ENCODE assay signal across 8 cellular contexts in genomic region chr9:132507670-132508469, GRCh38.
DNase-seq lines count a peak whose midpoint lies in the region; ATAC-seq, FAIRE-seq and TF ChIP-seq lines count a peak whose summit lies in the region.

No MANE protein-coding gene starts in this region.

- DNase-seq in A549 (ENCODE audit: low read depth in 1 of 2, low spot score in 1 of 2) (peak; percentile 69 to 95), GM19239 (ENCODE audit: insufficient read length, low spot score) (peak; percentile 94), NCI-H446 treated with DMSO at 0.1 percent for 48 hours (lab: John Stamatoyannopoulos, UW) (peak; percentile 2), choroid plexus epithelial cell (ENCODE audit: low read depth) (peak; percentile 82), HepG2 (ENCODE audit: low spot score) (peak; percentile 35)
- peak; percentile 82 for DNase-seq in activated CD4-positive, alpha-beta T cell treated with anti-CD3 and anti-CD28 coated beads for 36 hours
- DNase-seq in stimulated activated CD4-positive, alpha-beta T cell treated with anti-CD3 and anti-CD28 coated beads, Interleukin-4, amount 100 ng/mL, for 48 hours (ENCODE audit: low read depth in 2 of 2), result peak; percentile 50 to 57

- no peak overlapping the region for H3K9ac ChIP-seq in HepG2 (ENCODE audit: insufficient read depth, low read depth, low read length)

- no TSS peak for BruUV-seq in HepG2 (replicated peaks; lab: Mats Ljungman, UMichigan)

- H3K4me3 ChIP-seq in A549, result no peak overlapping the region
- H3K4me3 ChIP-seq in choroid plexus epithelial cell (ENCODE audit: low read depth, low read length), result no peak overlapping the region
- no peak overlapping the region for H3K4me3 ChIP-seq in HepG2 (replicated peaks in 1 of 3; ENCODE audit: insufficient read depth in 1 of 3, low read depth in 2 of 3, low read length in 3 of 3)

- intact Hi-C loops in activated CD4-positive, alpha-beta T cell treated with anti-CD3 and anti-CD28 coated beads for 36 hours (cut with DNase I, micrococcal nuclease), result loop anchor here (1.0 to 5.0 kb wide), 6 partner anchors 67 to 464 kb away; partner anchors contain the start of gene CFAP77 (in 1 of the 2)
- intact Hi-C loops in HepG2 (cut with micrococcal nuclease; ENCODE audit: unreplicated experiment), result loop anchor here (1.0 to 10.0 kb wide), 3 partner anchors 67 to 292 kb away; partner anchors contain the start of gene CFAP77

- TF ChIP-seq CTCF in A549 (IDR thresholded peaks at IDR 0.05) (peak; percentile 81), choroid plexus epithelial cell (conservative IDR thresholded peaks at IDR 0.05; ENCODE audit: low read depth, low read length) (peak; percentile 96), HepG2 (CRISPR knock-in tag; IDR thresholded peaks at IDR 0.05) (peak; percentile 83)

- no peak overlapping the region for H3K27ac Mint-ChIP-seq in activated CD4-positive, alpha-beta T cell treated with anti-CD3 and anti-CD28 coated beads for 36 hours

- no peaks in the 10 kb centered on the region for H3K9me3 Mint-ChIP-seq in activated CD4-positive, alpha-beta T cell treated with anti-CD3 and anti-CD28 coated beads for 36 hours (ENCODE audit: low read depth)

- H3K4me2 ChIP-seq in A549 (no peak overlapping the region), HepG2 (ENCODE audit: low read depth, low read length) (no peak overlapping the region)

- no peak overlapping the region for H3K27ac ChIP-seq in A549
- H3K27ac ChIP-seq in HepG2 (ENCODE audit: extremely low read length, insufficient read depth, low read length), result no peak overlapping the region

- no peaks in the 10 kb centered on the region for H3K36me3 Mint-ChIP-seq in activated CD4-positive, alpha-beta T cell treated with anti-CD3 and anti-CD28 coated beads for 36 hours (ENCODE audit: low read depth)

- TF ChIP-seq POLR2A in A549 (IDR thresholded peaks at IDR 0.05; ENCODE audit: low read length) (no peak), HepG2 (IDR thresholded peaks at IDR 0.05; ENCODE audit: insufficient read depth in 1 of 2, low read depth in 2 of 2, low read length in 2 of 2) (no peak)

- no peak overlapping the region for H2AFZ ChIP-seq in HepG2 (ENCODE audit: low read length)

- no peaks in the 10 kb centered on the region for H3K9me3 ChIP-seq in A549
- H3K9me3 ChIP-seq in HepG2 (ENCODE audit: low read length), result no peaks in the 10 kb centered on the region

- TF ChIP-seq EP300 in A549 (IDR thresholded peaks at IDR 0.05) (no peak), HepG2 (IDR thresholded peaks at IDR 0.05; ENCODE audit: low read depth in 2 of 2, low read length in 2 of 2) (no peak), HepG2 (CRISPR knock-in tag; IDR thresholded peaks at IDR 0.05; ENCODE audit: borderline replicate concordance) (no peak)

- no peak overlapping the region for H3K4me3 Mint-ChIP-seq in activated CD4-positive, alpha-beta T cell treated with anti-CD3 and anti-CD28 coated beads for 36 hours

- TF ChIP-seq RAD21 in A549 (conservative IDR thresholded peaks at IDR 0.05 in 1 of 2, IDR thresholded peaks at IDR 0.05 in 1 of 2), result peak; percentile 82 to 86
- TF ChIP-seq RAD21 in HepG2 (CRISPR knock-in tag; IDR thresholded peaks at IDR 0.05), result peak; percentile 72

- no peaks in the 10 kb centered on the region for H3K36me3 ChIP-seq in HepG2 (replicated peaks in 1 of 2; ENCODE audit: control insufficient read depth in 1 of 2, insufficient read depth in 2 of 2, low read length in 2 of 2)

- no peaks in the 10 kb centered on the region for H3K4me1 ChIP-seq in A549
- no peaks in the 10 kb centered on the region for H3K4me1 ChIP-seq in HepG2 (ENCODE audit: insufficient read depth, low read length)

- ATAC-seq in A549 (peak; percentile 80 to 93), HepG2 (peak; percentile 82), HG03460 (IDR thresholded peaks at IDR 0.05; ENCODE audit: unreplicated experiment) (no peak)
- ATAC-seq in activated CD4-positive, alpha-beta T cell treated with anti-CD3 and anti-CD28 coated beads for 36 hours, result peak; percentile 68

- H3K4me1 Mint-ChIP-seq in activated CD4-positive, alpha-beta T cell treated with anti-CD3 and anti-CD28 coated beads for 36 hours, result peaks cover 3% of the 10 kb centered on the region

- H4K20me1 ChIP-seq in HepG2 (ENCODE audit: insufficient read depth, low read length), result 0 out of 2 replicates have a peak, but pooled peaks cover 3% of the 10 kb centered on the region

- CTCF ChIA-PET in A549 (lab: Yijun Ruan, JAX), result interaction anchor here (0.6 to 9.9 kb wide), 52 partner anchors 8 to 735 kb away, joined by 3 to 176 read pairs (median 4); partner anchors contain the start of gene CFAP77
- CTCF ChIA-PET in activated CD4-positive, alpha-beta T cell treated with anti-CD3 and anti-CD28 coated beads for 36 hours (lab: Charles Lee), result interaction anchor here (0.7 to 2.1 kb wide), 17 partner anchors 8 to 435 kb away, joined by 3 to 14 read pairs (median 3); no protein-coding TSS in a partner anchor
- CTCF ChIA-PET in HepG2 (lab: Yijun Ruan, JAX; ENCODE audit: low intra/inter-chr PET ratio, low total read pairs), result interaction anchor here (0.7 to 3.2 kb wide), 4 partner anchors 60 to 292 kb away, joined by 3 to 17 read pairs (median 4); no protein-coding TSS in a partner anchor

- FAIRE-seq in A549 (lab: Jason Lieb, UNC) (no peak), GM19239 (lab: Jason Lieb, UNC) (peak; percentile 93), HepG2 (lab: Jason Lieb, UNC) (peak; percentile 76)

- POLR2A ChIA-PET in A549 (lab: Yijun Ruan, JAX) (no interaction called here), HepG2 (lab: Yijun Ruan, JAX) (no interaction called here)
- POLR2A ChIA-PET in activated CD4-positive, alpha-beta T cell treated with anti-CD3 and anti-CD28 coated beads for 36 hours (lab: Charles Lee), result no interaction called here

- peaks cover 9 to 69% of the 10 kb centered on the region in 2 experiments for H3K27me3 ChIP-seq in HepG2 (ENCODE audit: control insufficient read depth in 1 of 2, insufficient read depth in 2 of 2, low read length in 2 of 2)

- H3K27me3 Mint-ChIP-seq in activated CD4-positive, alpha-beta T cell treated with anti-CD3 and anti-CD28 coated beads for 36 hours, result peaks cover 3% of the 10 kb centered on the region

- WGBS in A549 (ENCODE audit: missing lambda C conversion rate), result 45% methylated on average over 24 of the region's 24 CpGs
- WGBS in HepG2 (ENCODE audit: low lambda C conversion rate), result 42% methylated on average over 23 of the region's 24 CpGs

- in situ Hi-C loops in HepG2 (cut with HindIII; ENCODE audit: extremely low pct_ligation_motif_present, low pct_unique_long_range_greater_than_20kb), result loop anchor here (5.0 to 10.0 kb wide), 2 partner anchors 69 to 93 kb away; partner anchors contain the start of gene CFAP77

- H3K79me2 ChIP-seq in HepG2 (ENCODE audit: insufficient read depth, low read length), result no peaks in the 10 kb centered on the region

TF ChIP-seq in A549, 52 proteins besides CTCF, POLR2A, EP300 and RAD21:
- no peak for TF ChIP-seq BHLHE40 (IDR thresholded peaks at IDR 0.05; ENCODE audit: low read depth, low read length)
- TF ChIP-seq BCL3 (IDR thresholded peaks at IDR 0.05), result no peak
- TF ChIP-seq CEBPB (IDR thresholded peaks at IDR 0.05), result no peak
- TF ChIP-seq SMC3 (IDR thresholded peaks at IDR 0.05), result peak; percentile 86
- no peak for TF ChIP-seq CHD4 (IDR thresholded peaks at IDR 0.05; ENCODE audit: borderline replicate concordance)
- no peak for TF ChIP-seq ATOH8 (CRISPR knock-in tag; IDR thresholded peaks at IDR 0.05; ENCODE audit: low read depth)

TF ChIP-seq in HepG2, 621 proteins besides CTCF, POLR2A, EP300 and RAD21 (continues in another document):
- no peak for TF ChIP-seq POGK (CRISPR knock-in tag; conservative IDR thresholded peaks at IDR 0.05)
- peak; percentile 65 for TF ChIP-seq XRCC5 (optimal IDR thresholded peaks at IDR 0.05; ENCODE audit: low read length)
- peak; percentile 37 for TF ChIP-seq ZFP36 (IDR thresholded peaks at IDR 0.05; ENCODE audit: borderline replicate concordance, low read depth, low read length, partially characterized antibody)
- peak; percentile 71 for TF ChIP-seq STAG1 (CRISPR knock-in tag; IDR thresholded peaks at IDR 0.05)
- no peak for TF ChIP-seq MXD4 (CRISPR knock-in tag; IDR thresholded peaks at IDR 0.05)
- TF ChIP-seq SMAD9 (CRISPR knock-in tag; IDR thresholded peaks at IDR 0.05), result no peak
- peak; percentile 91 for TF ChIP-seq SMC3 (IDR thresholded peaks at IDR 0.05; ENCODE audit: low read length)
- TF ChIP-seq ZNF7 (CRISPR knock-in tag; IDR thresholded peaks at IDR 0.05), result peak; percentile 77
- TF ChIP-seq HIC2 (CRISPR knock-in tag; IDR thresholded peaks at IDR 0.05; ENCODE audit: low read depth), result no peak
- 0 out of 2 replicates have a peak, but pooled peaks have one; percentile 17 for TF ChIP-seq KDM2A (CRISPR knock-in tag; IDR thresholded peaks at IDR 0.05; ENCODE audit: borderline replicate concordance, low read depth)
- no peak for TF ChIP-seq SUZ12 (IDR thresholded peaks at IDR 0.05; ENCODE audit: low read depth, low read length)
- peak; percentile 85 for TF ChIP-seq ZNF263 (CRISPR knock-in tag; IDR thresholded peaks at IDR 0.05)

Comparison
In these comparisons a context has a peak if more than half of its experiments do, and no peak if none do; other contexts are left out.
1. DNase-seq: peak in every context shown above with its lines; median percentile 94 in GM19239; 82 in A549; 82 in activated CD4-positive, alpha-beta T cell treated with anti-CD3 and anti-CD28 coated beads for 36 hours; 82 in choroid plexus epithelial cell; 54 in stimulated activated CD4-positive, alpha-beta T cell treated with anti-CD3 and anti-CD28 coated beads, Interleukin-4, amount 100 ng/mL, for 48 hours; 35 in HepG2; 2 in NCI-H446 treated with DMSO at 0.1 percent for 48 hours.
2. Of the 38 proteins assayed by ChIP-seq in both HepG2 and A549: peak only in HepG2: ZFP36; only in A549: none; in both: CTCF, RAD21 and SMC3; in neither: 34.